9 cellular contexts compared by ENCODE assay signal in genomic region chr17:78174870-78175642, GRCh38. TPM values are rescaled to one million over a fixed set of nuclear protein-coding genes. Genes with fewer than 3 reads are reported as not detected.
DNase-seq lines count a peak whose midpoint lies in the region; ATAC-seq, FAIRE-seq and TF ChIP-seq lines count a peak whose summit lies in the region.
"Had no signal": no experiment of that assay in that cellular context is flagged by ENCODE, and none has a peak within 500 bp of the region (broad histone marks: within the 10 kb centered on the region; RNA-seq: fewer than 3 reads in every experiment).

No MANE protein-coding gene starts in this region.

- peaks cover 14% of the 10 kb centered on the region for H3K4me1 Mint-ChIP-seq in glutamatergic neuron (ENCODE audit: low read depth, unreplicated experiment)

- H3K27me3 ChIP-seq in NT2/D1 (ENCODE audit: insufficient read depth, insufficient read length) = no peaks in the 10 kb centered on the region
- H3K27me3 ChIP-seq in small intestine (ENCODE audit: control insufficient read depth in 2 of 2, insufficient read depth in 2 of 2, low read length in 2 of 2) = no peaks in the 10 kb centered on the region

- H3K27me3 Mint-ChIP-seq in glutamatergic neuron (ENCODE audit: unreplicated experiment) = no peaks in the 10 kb centered on the region

- H3K36me3 Mint-ChIP-seq in glutamatergic neuron (ENCODE audit: unreplicated experiment) = no peaks in the 10 kb centered on the region

- TF ChIP-seq CTCF in GM12875 (IDR thresholded peaks at IDR 0.05; ENCODE audit: borderline replicate concordance, insufficient read depth, low read depth, low read length) (0 out of 2 replicates have a peak, but pooled peaks have one; percentile 7), glutamatergic neuron (IDR thresholded peaks at IDR 0.05; ENCODE audit: partially characterized antibody, unreplicated experiment) (no peak)

- peak overlapping the region; percentile 66 for H3K27ac Mint-ChIP-seq in glutamatergic neuron (ENCODE audit: unreplicated experiment)

- H3K27ac ChIP-seq in small intestine (ENCODE audit: low read depth in 1 of 2, low read length in 1 of 2) = peak overlapping the region; percentile 78 to 93

- DNase-seq in NT2/D1 (ENCODE audit: low read depth, low spot score) = no peak
- DNase-seq in glutamatergic neuron = no peak
- peak; percentile 60 for DNase-seq in small intestine
- DNase-seq in mesenteric fat pad (ENCODE audit: low spot score) = no peak
- DNase-seq in AG08396 (ENCODE audit: low spot score) = no peak
- DNase-seq in OCI-M1 (lab: John Stamatoyannopoulos, UW) = no peak

- no peak for ATAC-seq in HG03025 (IDR thresholded peaks at IDR 0.05; ENCODE audit: low FRiP score, unreplicated experiment)

- H3K9me3 Mint-ChIP-seq in glutamatergic neuron (ENCODE audit: unreplicated experiment) = peaks cover 5% of the 10 kb centered on the region

- FAIRE-seq in small intestine (lab: Jason Lieb, UNC) = no peak

- peak overlapping the region; percentile 34 for H3K9ac ChIP-seq in NT2/D1 (ENCODE audit: insufficient read length, low read depth)

- 26 to 62% (median 44%) methylated on average over 28 of the region's 28 CpGs for WGBS in small intestine, 3 donors

- H3K4me1 ChIP-seq in NT2/D1 (ENCODE audit: insufficient read depth, insufficient read length) = peaks cover 39% of the 10 kb centered on the region
- peaks cover 6 to 16% of the 10 kb centered on the region in 2 donors for H3K4me1 ChIP-seq in small intestine (ENCODE audit: control insufficient read depth in 2 of 2, insufficient read depth in 1 of 2, low read depth in 1 of 2, low read length in 1 of 2)

- H3K9me3 ChIP-seq in NT2/D1 (ENCODE audit: insufficient read depth, low read length) (no peaks in the 10 kb centered on the region), small intestine (ENCODE audit: control insufficient read depth, low read depth) (no peaks in the 10 kb centered on the region)

- no peak overlapping the region for H3K4me3 Mint-ChIP-seq in glutamatergic neuron (ENCODE audit: unreplicated experiment)

- H3K4me3 ChIP-seq in GM12875 (ENCODE audit: low read depth, low read length) (no peak overlapping the region), NT2/D1 (ENCODE audit: insufficient read length, low read depth) (no peak overlapping the region), small intestine (ENCODE audit: low read depth in 1 of 2, low read length in 2 of 2) (peak overlapping the region in 1 of 2 donors; percentile 5)

- H3K36me3 ChIP-seq in NT2/D1 (ENCODE audit: insufficient read depth, insufficient read length, low read length) (peaks cover 79% of the 10 kb centered on the region), small intestine (ENCODE audit: control insufficient read depth in 2 of 2, insufficient read depth in 2 of 2, low read length in 2 of 2) (peaks cover 0 to 2% of the 10 kb centered on the region in 2 donors)

RNA-seq across cellular contexts. Expression of gene SYNGR2, which starts 6.7 kb away (rescaled TPM):
- total RNA-seq in glutamatergic neuron (ENCODE audit: unreplicated experiment) = 3.2 TPM
- 100 to 1,000 TPM in 1 of 3 donors, 10 to 100 TPM in 2; 46.5 to 187 (median 73.0) TPM for polyA plus RNA-seq in small intestine
- 93.5 TPM for total RNA-seq in mesenteric fat pad

RNA-seq across cellular contexts. Expression of gene TK1, which starts 11.8 kb away (rescaled TPM):
- total RNA-seq in glutamatergic neuron (ENCODE audit: unreplicated experiment) (2.5 TPM), mesenteric fat pad (1.1 TPM)
- 10 to 100 TPM in 2 of 3 donors, 1 to 10 TPM in 1; 6.9 to 60.6 (median 11.6) TPM for polyA plus RNA-seq in small intestine

RNA-seq across cellular contexts. Expression of gene AFMID, which starts 12.1 kb away (rescaled TPM):
- total RNA-seq in glutamatergic neuron (ENCODE audit: unreplicated experiment) (29.9 TPM), mesenteric fat pad (19.7 TPM)
- polyA plus RNA-seq in small intestine = 10 to 100 TPM; 24.0 to 45.2 (median 32.2) TPM

RNA-seq across cellular contexts. Expression of gene C17orf99, which starts 28.9 kb away (rescaled TPM):
- total RNA-seq in glutamatergic neuron (ENCODE audit: unreplicated experiment) = not detected
- polyA plus RNA-seq in small intestine = under 1 TPM in 1 of 3 donors, not detected in 2; 0.19 TPM
- not detected for total RNA-seq in mesenteric fat pad
- total RNA-seq: glomerular endothelial cell had no signal

RNA-seq across cellular contexts. Expression of gene BIRC5, which starts 39.0 kb away (rescaled TPM):
- total RNA-seq in glutamatergic neuron (ENCODE audit: unreplicated experiment) = 14.5 TPM
- 10 to 100 TPM in 1 of 3 donors, 1 to 10 TPM in 2; 2.2 to 40.6 (median 4.0) TPM for polyA plus RNA-seq in small intestine
- total RNA-seq in mesenteric fat pad = not detected

Comparison
In these comparisons a context has a peak if more than half of its experiments do, and no peak if none do; other contexts are left out.
1. RNA of gene SYNGR2, which starts 6.7 kb away (total RNA-seq): 93.5 TPM in mesenteric fat pad (single experiment); 3.2 TPM in glutamatergic neuron (single experiment); every median in the first group is over 10 times any median in the second.